In the genomic region with DNA sequence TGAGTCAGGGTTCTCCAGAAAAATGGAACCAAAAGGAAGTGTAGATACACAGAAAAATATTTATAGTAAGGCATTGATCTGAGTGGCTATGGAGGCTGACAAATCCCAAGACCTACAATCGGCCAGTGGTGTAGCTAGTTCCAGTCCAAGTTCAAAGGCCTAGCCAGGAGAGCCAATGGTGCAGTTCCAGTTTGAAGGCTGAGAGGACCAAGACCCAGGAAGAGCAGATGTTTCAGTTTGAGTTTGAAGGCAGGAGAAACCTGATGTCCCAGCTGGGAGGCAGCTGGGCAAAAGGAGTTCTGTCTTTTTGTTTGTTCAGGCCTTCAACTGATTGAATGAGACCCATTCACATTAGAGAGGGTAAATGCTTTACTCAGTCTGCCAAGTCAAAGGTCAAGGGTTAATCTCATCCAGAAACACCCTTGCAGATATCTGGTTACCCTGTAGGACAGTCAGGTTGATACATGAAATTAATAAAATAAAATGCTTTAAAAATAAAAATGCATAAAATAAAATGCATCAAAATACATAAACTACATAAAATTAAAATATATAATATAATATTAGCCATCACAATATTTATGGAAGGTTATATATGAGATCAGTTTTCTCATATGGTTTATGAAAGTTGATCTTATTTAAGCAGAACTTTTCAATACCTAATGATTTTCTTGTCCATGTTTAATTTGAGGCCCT, we compare ENCODE assay signal across 26 cellular contexts. TPM values are rescaled to one million over a fixed set of nuclear protein-coding genes. Genes with fewer than 3 reads are reported as not detected.
DNase-seq lines count a peak whose midpoint lies in the region; ATAC-seq and TF ChIP-seq lines count a peak whose summit lies in the region.
"Had no signal": no experiment of that assay in that cellular context is flagged by ENCODE, and none has a peak within 500 bp of the region (broad histone marks: within the 10 kb centered on the region; RNA-seq: fewer than 3 reads in every experiment).

No MANE protein-coding gene starts in this region.

- peak overlapping the region; percentile 51 for H3K27ac Mint-ChIP-seq in chondrocyte (ENCODE audit: unreplicated experiment)
- peak overlapping the region; percentile 31 for H3K27ac Mint-ChIP-seq in osteocyte (ENCODE audit: unreplicated experiment)
- H3K27ac Mint-ChIP-seq in activated naive CD4-positive, alpha-beta T cell treated with anti-CD3 and anti-CD28 coated beads for 36 hours = no peak overlapping the region
- H3K27ac Mint-ChIP-seq: activated CD8-positive, alpha-beta T cell treated with anti-CD3 and anti-CD28 coated beads for 36 hours; activated naive CD8-positive, alpha-beta T cell treated with anti-CD3 and anti-CD28 coated beads, Interleukin-2, amount 50 U/mL, for 24 hours had no signal

- H3K4me3 Mint-ChIP-seq in chondrocyte (ENCODE audit: unreplicated experiment) (no peak overlapping the region), osteocyte (ENCODE audit: unreplicated experiment) (no peak overlapping the region)
- H3K4me3 Mint-ChIP-seq in activated naive CD4-positive, alpha-beta T cell treated with anti-CD3 and anti-CD28 coated beads for 36 hours = no peak overlapping the region
- H3K4me3 Mint-ChIP-seq: activated CD8-positive, alpha-beta T cell treated with anti-CD3 and anti-CD28 coated beads for 36 hours; activated naive CD8-positive, alpha-beta T cell treated with anti-CD3 and anti-CD28 coated beads, Interleukin-2, amount 50 U/mL, for 24 hours; CD4-positive, CD25-positive, alpha-beta regulatory T cell had no signal

- CTCF ChIA-PET in activated naive CD4-positive, alpha-beta T cell treated with anti-CD3 and anti-CD28 coated beads for 36 hours (lab: Charles Lee) = no interaction called here

- H3K9me3 Mint-ChIP-seq in chondrocyte (ENCODE audit: low read depth) (peaks cover 4% of the 10 kb centered on the region), osteocyte (ENCODE audit: unreplicated experiment) (peaks cover 7% of the 10 kb centered on the region)
- no peaks in the 10 kb centered on the region for H3K9me3 Mint-ChIP-seq in activated naive CD4-positive, alpha-beta T cell treated with anti-CD3 and anti-CD28 coated beads for 36 hours
- H3K9me3 Mint-ChIP-seq: activated CD8-positive, alpha-beta T cell treated with anti-CD3 and anti-CD28 coated beads for 36 hours; activated naive CD8-positive, alpha-beta T cell treated with anti-CD3 and anti-CD28 coated beads, Interleukin-2, amount 50 U/mL, for 24 hours had no signal

- intact Hi-C loops in activated naive CD4-positive, alpha-beta T cell treated with anti-CD3 and anti-CD28 coated beads for 36 hours (cut with micrococcal nuclease) = no loop called here

- peaks cover 53% of the 10 kb centered on the region for H3K4me1 Mint-ChIP-seq in chondrocyte (ENCODE audit: low read depth)
- peaks cover 41% of the 10 kb centered on the region for H3K4me1 Mint-ChIP-seq in osteocyte (ENCODE audit: unreplicated experiment)
- H3K4me1 Mint-ChIP-seq in activated naive CD4-positive, alpha-beta T cell treated with anti-CD3 and anti-CD28 coated beads for 36 hours (ENCODE audit: low read depth) = no peaks in the 10 kb centered on the region
- H3K4me1 Mint-ChIP-seq: activated naive CD8-positive, alpha-beta T cell treated with anti-CD3 and anti-CD28 coated beads, Interleukin-2, amount 50 U/mL, for 24 hours; CD4-positive, CD25-positive, alpha-beta regulatory T cell had no signal

- no peak overlapping the region for H3K4me3 ChIP-seq in foreskin fibroblast (ENCODE audit: low read depth in 1 of 2, low read length in 2 of 2)
- H3K4me3 ChIP-seq: heart right ventricle, PC-9, SJCRH30 had no signal

- no peaks in the 10 kb centered on the region for H3K36me3 Mint-ChIP-seq in chondrocyte (ENCODE audit: low read depth)
- H3K36me3 Mint-ChIP-seq in osteocyte (ENCODE audit: unreplicated experiment) = peaks cover 5% of the 10 kb centered on the region
- H3K36me3 Mint-ChIP-seq in activated naive CD4-positive, alpha-beta T cell treated with anti-CD3 and anti-CD28 coated beads for 36 hours (ENCODE audit: low read depth) = no peaks in the 10 kb centered on the region
- H3K36me3 Mint-ChIP-seq: CD4-positive, CD25-positive, alpha-beta regulatory T cell had no signal

- peak; percentile 71 for DNase-seq in DMS53 (lab: John Stamatoyannopoulos, UW)
- peak; percentile 82 for DNase-seq in NCI-H2196 (lab: John Stamatoyannopoulos, UW; ENCODE audit: unreplicated experiment)
- DNase-seq in chondrocyte (ENCODE audit: low spot score) = no peak
- no peak for DNase-seq in osteocyte (ENCODE audit: extremely low spot score, unreplicated experiment)
- no peak for DNase-seq in activated naive CD4-positive, alpha-beta T cell treated with anti-CD3 and anti-CD28 coated beads for 36 hours
- DNase-seq in foreskin fibroblast = no peak
- DNase-seq: activated CD4-positive, alpha-beta T cell treated with anti-CD3 and anti-CD28 coated beads for 1 hour; activated CD8-positive, alpha-beta T cell treated with anti-CD3 and anti-CD28 coated beads for 36 hours; activated effector memory CD4-positive, alpha-beta T cell treated with anti-CD3 and anti-CD28 coated beads, Interleukin-2, amount 50 U/mL, for 16 hours; activated naive CD8-positive, alpha-beta T cell treated with anti-CD3 and anti-CD28 coated beads, Interleukin-2, amount 50 U/mL, for 24 hours; activated T-cell treated with anti-CD3 and anti-CD28 coated beads for 4 hours; CD4-positive, CD25-positive, alpha-beta regulatory T cell; cerebellar nuclear complex; GOT3; heart right ventricle; left colon; mesendoderm; MV-4-11; NCI-H187 treated with DMSO at 0.1 percent for 48 hours; NK-92 treated with Interleukin-12 subunit alpha and Interleukin-12 subunit beta, amount 100 ng/mL, for 24 hours; occipital lobe; PC-9 had no signal

- ATAC-seq in GM21390 (IDR thresholded peaks at IDR 0.05; ENCODE audit: unreplicated experiment) = no peak
- ATAC-seq: activated CD8-positive, alpha-beta T cell treated with anti-CD3 and anti-CD28 coated beads for 36 hours; activated naive CD8-positive, alpha-beta T cell treated with anti-CD3 and anti-CD28 coated beads, Interleukin-2, amount 50 U/mL, for 24 hours; heart right ventricle had no signal

- H3K27me3 Mint-ChIP-seq in chondrocyte (ENCODE audit: low read depth) (no peaks in the 10 kb centered on the region), osteocyte (ENCODE audit: unreplicated experiment) (no peaks in the 10 kb centered on the region)
- H3K27me3 Mint-ChIP-seq in activated naive CD4-positive, alpha-beta T cell treated with anti-CD3 and anti-CD28 coated beads for 36 hours (ENCODE audit: low read depth) = peaks cover 7% of the 10 kb centered on the region
- H3K27me3 Mint-ChIP-seq: activated naive CD8-positive, alpha-beta T cell treated with anti-CD3 and anti-CD28 coated beads, Interleukin-2, amount 50 U/mL, for 24 hours; CD4-positive, CD25-positive, alpha-beta regulatory T cell had no signal

- TF ChIP-seq CTCF in chondrocyte (IDR thresholded peaks at IDR 0.05) (no peak), osteocyte (IDR thresholded peaks at IDR 0.05) (no peak), foreskin fibroblast (IDR thresholded peaks at IDR 0.05; ENCODE audit: low read depth, low read length) (no peak)

RNA-seq across cellular contexts. Expression of a gene that starts 38.7 kb away (rescaled TPM):
- total RNA-seq in chondrocyte = 7.4 to 23.2 TPM (median 22.3 TPM) in 3 replicates
- total RNA-seq in osteocyte = 3.5 and 3.7 TPM in 2 replicates
- total RNA-seq in activated naive CD4-positive, alpha-beta T cell treated with anti-CD3 and anti-CD28 coated beads for 36 hours = not detected
- total RNA-seq: activated CD8-positive, alpha-beta T cell treated with anti-CD3 and anti-CD28 coated beads for 36 hours; CD4-positive, CD25-positive, alpha-beta regulatory T cell; HT1080; T-helper 1 cell treated with Interleukin-12 subunit alpha and Interleukin-12 subunit beta and Interleukin-4 antibody, amounts not matched to agents 30 ng/mL and 1 ng/mL, for 36 hours had no signal

Comparison
In these comparisons a context has a peak if more than half of its experiments do, and no peak if none do; other contexts are left out.
1. DNase-seq: peak in DMS53 (single experiment) and NCI-H2196 (single experiment); none in chondrocyte (single experiment), osteocyte (single experiment), activated naive CD4-positive, alpha-beta T cell treated with anti-CD3 and anti-CD28 coated beads for 36 hours (single experiment) and foreskin fibroblast (0 of 2).